In the genomic region with DNA sequence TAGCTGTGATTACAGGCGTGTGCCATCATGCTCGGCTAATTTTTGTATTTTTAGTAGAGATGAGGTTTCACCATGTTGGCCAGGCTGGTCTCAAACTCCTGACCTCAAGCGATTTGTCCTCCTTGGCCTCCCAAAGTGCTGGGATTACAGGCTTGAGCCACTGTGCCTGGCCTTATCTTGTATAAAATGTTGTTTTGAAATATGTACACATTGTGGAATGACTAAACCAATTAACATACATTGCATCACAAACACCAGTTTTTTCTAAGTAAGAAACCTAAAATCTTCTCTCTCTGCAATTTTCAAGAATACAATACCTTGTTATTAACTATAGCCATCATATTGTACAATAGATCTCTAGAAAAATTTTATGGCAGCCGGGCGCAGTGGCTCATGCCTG, we compare ENCODE assay signal across 4 cellular contexts. TPM values are rescaled to one million over a fixed set of nuclear protein-coding genes. Genes with fewer than 3 reads are reported as not detected.
"Had no signal": no experiment of that assay in that cellular context is flagged by ENCODE, and none has a peak within 500 bp of the region (broad histone marks: within the 10 kb centered on the region; RNA-seq: fewer than 3 reads in every experiment).

No MANE protein-coding gene starts in this region.

RNA-seq across cellular contexts. Expression of gene PFN4, which starts 17.2 kb away (rescaled TPM):
- total RNA-seq: Peyer's patch had no signal

RNA-seq across cellular contexts. Expression of gene FAM228A, which starts 34.5 kb away (rescaled TPM):
- total RNA-seq: M059J, PC-3, SJSA1 had no signal
